ENCODE assay signal across 12 cellular contexts in genomic region chr1:66354311-66354922, GRCh38.
DNase-seq lines count a peak whose midpoint lies in the region; ATAC-seq, FAIRE-seq and TF ChIP-seq lines count a peak whose summit lies in the region.
"Had no signal": no experiment of that assay in that cellular context is flagged by ENCODE, and none has a peak within 500 bp of the region (broad histone marks: within the 10 kb centered on the region; RNA-seq: fewer than 3 reads in every experiment).

No MANE protein-coding gene starts in this region.

- TF ChIP-seq POLR2A in HepG2 (IDR thresholded peaks at IDR 0.05; ENCODE audit: insufficient read depth in 1 of 2, low read depth in 2 of 2, low read length in 2 of 2) = no peak

- H3K4me3 ChIP-seq in brain microvascular endothelial cell (ENCODE audit: low read depth, low read length) = no peak overlapping the region
- H3K4me3 ChIP-seq in keratinocyte (ENCODE audit: control insufficient read depth in 2 of 3, extremely low read depth in 1 of 3, insufficient read depth in 2 of 3, low read depth in 1 of 3, low read length in 3 of 3) = no peak overlapping the region
- no peak overlapping the region for H3K4me3 ChIP-seq in HepG2 (replicated peaks in 1 of 3; ENCODE audit: insufficient read depth in 1 of 3, low read depth in 2 of 3, low read length in 3 of 3)
- H3K4me3 ChIP-seq: BLaER1 treated with 17β-estradiol and CSF1 and Interleukin-3, amounts not matched to agents 10 nM and 100 nM had no signal

- no peaks in the 10 kb centered on the region for H3K79me2 ChIP-seq in keratinocyte (ENCODE audit: control insufficient read depth, insufficient read depth, low read length)
- no peaks in the 10 kb centered on the region for H3K79me2 ChIP-seq in HepG2 (ENCODE audit: insufficient read depth, low read length)

- H3K27ac ChIP-seq in brain microvascular endothelial cell (no peak overlapping the region), keratinocyte (ENCODE audit: control insufficient read depth, insufficient read depth, low read length) (no peak overlapping the region), HepG2 (ENCODE audit: extremely low read length, insufficient read depth, low read length) (no peak overlapping the region)
- H3K27ac ChIP-seq: BLaER1 treated with 17β-estradiol and CSF1 and Interleukin-3, amounts not matched to agents 10 nM and 100 nM had no signal

- POLR2A ChIA-PET in HepG2 (lab: Yijun Ruan, JAX) = no interaction called here

- H3K36me3 ChIP-seq in brain microvascular endothelial cell (replicated peaks) = no peaks in the 10 kb centered on the region
- H3K36me3 ChIP-seq in keratinocyte (ENCODE audit: control insufficient read depth in 2 of 2, extremely low read depth in 1 of 2, insufficient read depth in 2 of 2, low read length in 2 of 2) = no peaks in the 10 kb centered on the region
- no peaks in the 10 kb centered on the region for H3K36me3 ChIP-seq in HepG2 (replicated peaks in 1 of 2; ENCODE audit: control insufficient read depth in 1 of 2, insufficient read depth in 2 of 2, low read length in 2 of 2)

- no peaks in the 10 kb centered on the region for H3K27me3 Mint-ChIP-seq in activated naive CD8-positive, alpha-beta T cell
- H3K27me3 Mint-ChIP-seq in activated naive CD8-positive, alpha-beta T cell treated with anti-CD3 and anti-CD28 coated beads, Interleukin-2, amount 50 U/mL, for 24 hours = no peaks in the 10 kb centered on the region
- peaks cover 15% of the 10 kb centered on the region for H3K27me3 Mint-ChIP-seq in type B pancreatic cell

- H3K9ac ChIP-seq in keratinocyte (ENCODE audit: control insufficient read depth, extremely low read depth, insufficient read depth, low read length) (no peak overlapping the region), HepG2 (ENCODE audit: insufficient read depth, low read depth, low read length) (no peak overlapping the region)
- H3K9ac ChIP-seq: BLaER1 treated with 17β-estradiol and CSF1 and Interleukin-3, amounts not matched to agents 10 nM and 100 nM had no signal

- peaks cover 5% of the 10 kb centered on the region for H3K9me3 Mint-ChIP-seq in activated naive CD8-positive, alpha-beta T cell (ENCODE audit: low read depth)
- peaks cover 4% of the 10 kb centered on the region for H3K9me3 Mint-ChIP-seq in activated naive CD8-positive, alpha-beta T cell treated with anti-CD3 and anti-CD28 coated beads, Interleukin-2, amount 50 U/mL, for 24 hours
- H3K9me3 Mint-ChIP-seq in type B pancreatic cell = no peaks in the 10 kb centered on the region

- H3K4me2 ChIP-seq in keratinocyte (ENCODE audit: control insufficient read depth, extremely low read depth, insufficient read depth, low read depth, low read length) (no peak overlapping the region), HepG2 (ENCODE audit: low read depth, low read length) (no peak overlapping the region)

- dilution Hi-C loops in keratinocyte (cut with MboI; ENCODE audit: extremely low pct_ligation_motif_present, low sequenced_read_pairs) = no loop called here

- FAIRE-seq in keratinocyte (lab: Jason Lieb, UNC) (peak; percentile 61), HepG2 (lab: Jason Lieb, UNC) (no peak)

- H3K4me3 Mint-ChIP-seq in activated naive CD8-positive, alpha-beta T cell = peak overlapping the region; percentile 18
- H3K4me3 Mint-ChIP-seq in activated naive CD8-positive, alpha-beta T cell treated with anti-CD3 and anti-CD28 coated beads, Interleukin-2, amount 50 U/mL, for 24 hours = no peak overlapping the region
- H3K4me3 Mint-ChIP-seq in type B pancreatic cell = peak overlapping the region; percentile 73

- 8% methylated on average over 4 of the region's 4 CpGs for WGBS in HepG2 (ENCODE audit: low lambda C conversion rate)

- H3K4me1 ChIP-seq in keratinocyte (ENCODE audit: control insufficient read depth, extremely low read depth, insufficient read depth, low read length) (no peaks in the 10 kb centered on the region), HepG2 (ENCODE audit: insufficient read depth, low read length) (no peaks in the 10 kb centered on the region)

- H3K9me1 ChIP-seq in keratinocyte (ENCODE audit: control insufficient read depth, extremely low read depth, insufficient read depth, low read length) = no peaks in the 10 kb centered on the region

- no TSS peak for BruUV-seq in HepG2 (replicated peaks; lab: Mats Ljungman, UMichigan)

- peaks cover 96% of the 10 kb centered on the region for H3K4me1 Mint-ChIP-seq in activated naive CD8-positive, alpha-beta T cell (ENCODE audit: low read depth)
- H3K4me1 Mint-ChIP-seq in activated naive CD8-positive, alpha-beta T cell treated with anti-CD3 and anti-CD28 coated beads, Interleukin-2, amount 50 U/mL, for 24 hours = peaks cover 98% of the 10 kb centered on the region
- H3K4me1 Mint-ChIP-seq in type B pancreatic cell (ENCODE audit: unreplicated experiment) = peaks cover 46% of the 10 kb centered on the region

- CTCF ChIA-PET in HepG2 (lab: Yijun Ruan, JAX; ENCODE audit: low intra/inter-chr PET ratio, low total read pairs) = no interaction called here

- no peak for DNase-seq in activated naive CD8-positive, alpha-beta T cell treated with anti-CD3 and anti-CD28 coated beads, Interleukin-2, amount 50 U/mL, for 24 hours
- peak; percentile 48 for DNase-seq in brain microvascular endothelial cell
- no peak for DNase-seq in keratinocyte (ENCODE audit: low read depth, low spot score)
- DNase-seq in type B pancreatic cell (ENCODE audit: extremely low spot score, unreplicated experiment) = no peak
- DNase-seq in HepG2 (ENCODE audit: low spot score) = no peak
- DNase-seq: activated CD4-positive, alpha-beta T cell treated with anti-CD3 and anti-CD28 coated beads, Interleukin-2, amount 50 U/mL, for 4 hours; cortex of kidney; upper lobe of left lung had no signal

- in situ Hi-C loops in brain microvascular endothelial cell (cut with HindIII; ENCODE audit: low pct_ligation_motif_present, low sequenced_read_pairs) (no loop called here), HepG2 (cut with HindIII; ENCODE audit: extremely low pct_ligation_motif_present, low pct_unique_long_range_greater_than_20kb) (no loop called here)

- H3K27me3 ChIP-seq in brain microvascular endothelial cell (replicated peaks) = no peaks in the 10 kb centered on the region
- H3K27me3 ChIP-seq in keratinocyte (ENCODE audit: control insufficient read depth, extremely low read depth, insufficient read depth, low read length) = peaks cover 6% of the 10 kb centered on the region
- no peaks in the 10 kb centered on the region for H3K27me3 ChIP-seq in HepG2 (ENCODE audit: control insufficient read depth in 1 of 2, insufficient read depth in 2 of 2, low read length in 2 of 2)
- H3K27me3 ChIP-seq: BLaER1 treated with 17β-estradiol and CSF1 and Interleukin-3, amounts not matched to agents 10 nM and 100 nM; upper lobe of left lung had no signal

- ATAC-seq in activated naive CD8-positive, alpha-beta T cell treated with anti-CD3 and anti-CD28 coated beads, Interleukin-2, amount 50 U/mL, for 24 hours = no peak
- no peak for ATAC-seq in HepG2
- ATAC-seq in HG02970 (IDR thresholded peaks at IDR 0.05; ENCODE audit: low FRiP score, unreplicated experiment) = no peak
- ATAC-seq in HG02852 (IDR thresholded peaks at IDR 0.05; ENCODE audit: unreplicated experiment) = no peak

- intact Hi-C loops in HepG2 (cut with micrococcal nuclease; ENCODE audit: unreplicated experiment) = no loop called here

- peak overlapping the region; percentile 10 for H3K27ac Mint-ChIP-seq in activated naive CD8-positive, alpha-beta T cell
- no peak overlapping the region for H3K27ac Mint-ChIP-seq in activated naive CD8-positive, alpha-beta T cell treated with anti-CD3 and anti-CD28 coated beads, Interleukin-2, amount 50 U/mL, for 24 hours
- H3K27ac Mint-ChIP-seq in type B pancreatic cell = peak overlapping the region; percentile 62

- H4K20me1 ChIP-seq in keratinocyte (ENCODE audit: control insufficient read depth, extremely low read depth, insufficient read depth, low read length) (no peaks in the 10 kb centered on the region), HepG2 (ENCODE audit: insufficient read depth, low read length) (no peaks in the 10 kb centered on the region)

- TF ChIP-seq CTCF in brain microvascular endothelial cell (IDR thresholded peaks at IDR 0.05; ENCODE audit: low read depth, low read length, missing control alignments) (peak; percentile 20), keratinocyte (optimal IDR thresholded peaks at IDR 0.05 in 1 of 3, IDR thresholded peaks at IDR 0.05 in 1 of 3, conservative IDR thresholded peaks at IDR 0.05 in 1 of 3; ENCODE audit: extremely low read depth in 1 of 3, insufficient read depth in 2 of 3, low read length in 3 of 3) (no peak), type B pancreatic cell (conservative IDR thresholded peaks at IDR 0.05) (peak; percentile 42), HepG2 (CRISPR knock-in tag; IDR thresholded peaks at IDR 0.05) (no peak)

- H2AFZ ChIP-seq in keratinocyte (ENCODE audit: control insufficient read depth, low read length) (no peak overlapping the region), HepG2 (ENCODE audit: low read length) (no peak overlapping the region)

- peaks cover 29% of the 10 kb centered on the region for H3K36me3 Mint-ChIP-seq in activated naive CD8-positive, alpha-beta T cell
- H3K36me3 Mint-ChIP-seq in activated naive CD8-positive, alpha-beta T cell treated with anti-CD3 and anti-CD28 coated beads, Interleukin-2, amount 50 U/mL, for 24 hours (ENCODE audit: low read depth) = peaks cover 37% of the 10 kb centered on the region
- H3K36me3 Mint-ChIP-seq in type B pancreatic cell = no peaks in the 10 kb centered on the region

- TF ChIP-seq EP300 in HepG2 (IDR thresholded peaks at IDR 0.05; ENCODE audit: low read depth in 2 of 2, low read length in 2 of 2) (no peak), HepG2 (CRISPR knock-in tag; IDR thresholded peaks at IDR 0.05; ENCODE audit: borderline replicate concordance) (no peak)

- TF ChIP-seq RAD21 in HepG2 (CRISPR knock-in tag; IDR thresholded peaks at IDR 0.05) = no peak

- H3K9me3 ChIP-seq in keratinocyte (ENCODE audit: control insufficient read depth, low read depth, low read length) (no peaks in the 10 kb centered on the region), HepG2 (ENCODE audit: low read length) (no peaks in the 10 kb centered on the region)
- H3K9me3 ChIP-seq: BLaER1 treated with 17β-estradiol and CSF1 and Interleukin-3, amounts not matched to agents 10 nM and 100 nM; upper lobe of left lung had no signal

TF ChIP-seq in HepG2, 621 proteins besides CTCF, POLR2A, EP300 and RAD21 (continues in another document):
- TF ChIP-seq PHF21A (CRISPR knock-in tag; IDR thresholded peaks at IDR 0.05) (no peak), ZNF691 (CRISPR knock-in tag; IDR thresholded peaks at IDR 0.05; ENCODE audit: borderline replicate concordance, low read depth) (no peak), RAD51 (IDR thresholded peaks at IDR 0.05; ENCODE audit: borderline replicate concordance) (no peak), FOXJ3 (CRISPR knock-in tag; IDR thresholded peaks at IDR 0.05; ENCODE audit: borderline replicate concordance) (no peak)

Comparison
In these comparisons a context has a peak if more than half of its experiments do, and no peak if none do; other contexts are left out.
1. CTCF ChIP-seq: peak in brain microvascular endothelial cell (single experiment) and type B pancreatic cell (single experiment); none in keratinocyte (0 of 3) and HepG2 (single experiment).